Comparison of ENCODE assay signal across 1 cellular context in genomic region chr3:128168830-128169229, GRCh38.
TF ChIP-seq lines count a peak whose summit lies in the region.

No MANE protein-coding gene starts in this region.

TF ChIP-seq in HepG2, 621 proteins besides CTCF, POLR2A, EP300 and RAD21:
- TF ChIP-seq HCFC1 (IDR thresholded peaks at IDR 0.05; ENCODE audit: low read depth, low read length) (no peak), ZNF235 (CRISPR knock-in tag; IDR thresholded peaks at IDR 0.05; ENCODE audit: borderline replicate concordance) (0 out of 2 replicates have a peak, but pooled peaks have one; percentile 15)
